20 cellular contexts compared by ENCODE assay signal in the genomic region with DNA sequence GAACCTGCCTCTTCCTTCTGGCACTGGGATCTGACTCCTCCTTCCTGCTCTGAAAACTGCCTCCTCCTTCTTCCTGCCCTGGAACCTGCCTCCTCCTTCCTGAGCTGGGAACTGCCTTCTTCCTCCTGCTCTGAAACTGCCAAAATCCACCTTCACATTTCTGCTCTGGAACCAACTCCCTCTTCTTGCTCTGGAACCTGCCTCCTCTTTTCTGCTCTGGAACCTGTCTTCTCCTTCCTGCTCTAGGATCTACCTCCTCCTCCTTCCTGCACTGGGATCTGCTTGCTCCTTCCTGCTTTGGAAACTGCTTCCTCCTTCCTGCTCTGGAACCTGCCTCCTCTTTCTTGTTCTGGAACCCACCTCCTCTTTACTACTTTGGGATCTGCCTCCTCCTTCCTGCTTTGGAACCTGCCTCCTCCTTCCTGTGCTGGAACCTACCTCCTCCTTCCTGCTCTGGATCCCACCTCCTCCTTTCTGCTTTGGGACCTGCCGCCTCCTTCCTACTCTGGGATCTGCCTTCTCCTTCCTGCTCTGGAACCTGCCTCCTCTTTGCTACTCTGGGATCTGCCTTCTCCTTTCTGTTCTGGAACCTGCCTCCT.
"Had no signal": no experiment of that assay in that cellular context is flagged by ENCODE, and none has a peak within 500 bp of the region (broad histone marks: within the 10 kb centered on the region; RNA-seq: fewer than 3 reads in every experiment).

No MANE protein-coding gene starts in this region.

- H3K4me3 ChIP-seq: esophagus muscularis mucosa, gastrocnemius medialis, mucosa of descending colon, neural progenitor cell, pancreas, smooth muscle cell had no signal

- H2AFZ ChIP-seq: neural progenitor cell had no signal

- H3K27ac ChIP-seq: epithelial cell of prostate, esophagus muscularis mucosa, gastrocnemius medialis, neural progenitor cell, pancreas had no signal

- H3K27me3 Mint-ChIP-seq: progenitor cell of endocrine pancreas, type B pancreatic cell had no signal

- H3K36me3 ChIP-seq: gastrocnemius medialis, pancreas had no signal

- H3K4me1 Mint-ChIP-seq: neural progenitor cell had no signal

- H3K4me2 ChIP-seq: neural progenitor cell, smooth muscle cell had no signal

- H3K4me1 ChIP-seq: neural progenitor cell, pancreas had no signal

- H3K36me3 Mint-ChIP-seq: immature natural killer cell; naive thymus-derived CD8-positive, alpha-beta T cell had no signal

- H3K9ac ChIP-seq: neural progenitor cell had no signal

- FAIRE-seq: endometrium, kidney, pancreas, urothelium cell line had no signal

- H3K4me3 Mint-ChIP-seq: immature natural killer cell; naive thymus-derived CD8-positive, alpha-beta T cell; neural progenitor cell; type B pancreatic cell had no signal

- DNase-seq: effector memory CD4-positive, alpha-beta T cell; gastrocnemius medialis; immature natural killer cell; kidney; left cardiac atrium; mucosa of descending colon; naive thymus-derived CD8-positive, alpha-beta T cell; nucleus accumbens; pancreas; right cardiac atrium; stimulated activated CD4-positive, alpha-beta T cell treated with anti-CD3 and anti-CD28 coated beads, Interleukin-2, amount 100 ng/mL, for 48 hours; stimulated activated naive CD4-positive, alpha-beta T cell treated with Interleukin-2 at 50 U/mL for 16 hours had no signal

- H3K27me3 ChIP-seq: esophagus muscularis mucosa, gastrocnemius medialis, neural progenitor cell, pancreas had no signal

- H3K27ac Mint-ChIP-seq: immature natural killer cell, neural progenitor cell, progenitor cell of endocrine pancreas, type B pancreatic cell had no signal

- ATAC-seq: gastrocnemius medialis; left cardiac atrium; mucosa of descending colon; naive thymus-derived CD8-positive, alpha-beta T cell; pancreas; right cardiac atrium had no signal

- H3K9me3 ChIP-seq: esophagus muscularis mucosa, gastrocnemius medialis, mucosa of descending colon, pancreas had no signal

- H3K9me3 Mint-ChIP-seq: immature natural killer cell had no signal
